In the genomic region with DNA sequence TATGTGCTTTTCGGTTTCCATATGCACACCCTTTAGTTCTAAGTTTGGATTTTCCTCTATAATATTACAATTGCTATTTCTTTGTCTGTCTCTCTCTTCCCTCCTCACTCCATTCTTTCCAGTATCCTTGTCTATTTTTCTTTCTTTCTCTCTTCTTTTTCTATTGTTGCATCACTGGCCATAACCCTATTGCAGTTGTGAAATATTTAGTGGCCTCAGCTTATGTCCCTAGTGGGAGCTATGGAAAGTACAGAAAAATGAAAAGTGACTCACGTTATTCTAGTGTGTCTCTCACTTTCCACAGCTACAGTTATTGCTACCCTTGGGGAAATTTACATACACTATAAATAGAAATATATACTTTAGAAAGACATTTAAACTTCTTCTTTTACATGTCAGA, we compare ENCODE assay signal across 2 cellular contexts.
TF ChIP-seq lines count a peak whose summit lies in the region.

No MANE protein-coding gene starts in this region.

TF ChIP-seq in SK-N-SH, 30 proteins besides CTCF, POLR2A, EP300 and RAD21 (continued from another document):
- TF ChIP-seq, protein P1, sequence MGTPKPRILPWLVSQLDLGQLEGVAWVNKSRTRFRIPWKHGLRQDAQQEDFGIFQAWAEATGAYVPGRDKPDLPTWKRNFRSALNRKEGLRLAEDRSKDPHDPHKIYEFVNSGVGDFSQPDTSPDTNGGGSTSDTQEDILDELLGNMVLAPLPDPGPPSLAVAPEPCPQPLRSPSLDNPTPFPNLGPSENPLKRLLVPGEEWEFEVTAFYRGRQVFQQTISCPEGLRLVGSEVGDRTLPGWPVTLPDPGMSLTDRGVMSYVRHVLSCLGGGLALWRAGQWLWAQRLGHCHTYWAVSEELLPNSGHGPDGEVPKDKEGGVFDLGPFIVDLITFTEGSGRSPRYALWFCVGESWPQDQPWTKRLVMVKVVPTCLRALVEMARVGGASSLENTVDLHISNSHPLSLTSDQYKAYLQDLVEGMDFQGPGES (IDR thresholded peaks at IDR 0.05; ENCODE audit: low read depth, low read length) = no peak
TF ChIP-seq in SK-N-SH: peak in this region for 0.

TF ChIP-seq in SK-N-SH treated with all-trans-retinoic acid at 6 μM for 48 hours, 23 proteins besides CTCF, POLR2A, EP300 and RAD21 (continued from another document):
- TF ChIP-seq, protein P2, sequence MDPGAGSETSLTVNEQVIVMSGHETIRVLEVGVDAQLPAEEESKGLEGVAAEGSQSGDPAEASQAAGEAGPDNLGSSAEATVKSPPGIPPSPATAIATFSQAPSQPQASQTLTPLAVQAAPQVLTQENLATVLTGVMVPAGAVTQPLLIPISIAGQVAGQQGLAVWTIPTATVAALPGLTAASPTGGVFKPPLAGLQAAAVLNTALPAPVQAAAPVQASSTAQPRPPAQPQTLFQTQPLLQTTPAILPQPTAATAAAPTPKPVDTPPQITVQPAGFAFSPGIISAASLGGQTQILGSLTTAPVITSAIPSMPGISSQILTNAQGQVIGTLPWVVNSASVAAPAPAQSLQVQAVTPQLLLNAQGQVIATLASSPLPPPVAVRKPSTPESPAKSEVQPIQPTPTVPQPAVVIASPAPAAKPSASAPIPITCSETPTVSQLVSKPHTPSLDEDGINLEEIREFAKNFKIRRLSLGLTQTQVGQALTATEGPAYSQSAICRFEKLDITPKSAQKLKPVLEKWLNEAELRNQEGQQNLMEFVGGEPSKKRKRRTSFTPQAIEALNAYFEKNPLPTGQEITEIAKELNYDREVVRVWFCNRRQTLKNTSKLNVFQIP (CRISPR knock-in tag; IDR thresholded peaks at IDR 0.05; ENCODE audit: borderline replicate concordance, low read depth) = no peak
- TF ChIP-seq ZC3H10 (CRISPR knock-in tag; IDR thresholded peaks at IDR 0.05) (no peak), ZNF8 (CRISPR knock-in tag; IDR thresholded peaks at IDR 0.05) (no peak), ZNF565 (CRISPR knock-in tag; conservative IDR thresholded peaks at IDR 0.05; ENCODE audit: low read depth) (no peak), RARB (CRISPR knock-in tag; IDR thresholded peaks at IDR 0.05) (no peak), TCF4 (CRISPR knock-in tag; IDR thresholded peaks at IDR 0.05; ENCODE audit: borderline replicate concordance) (no peak), ESRRG (CRISPR knock-in tag; IDR thresholded peaks at IDR 0.05) (no peak), ZFP30 (CRISPR knock-in tag; IDR thresholded peaks at IDR 0.05) (no peak), PPARA (CRISPR knock-in tag; IDR thresholded peaks at IDR 0.05; ENCODE audit: borderline replicate concordance) (no peak), BACH2 (CRISPR knock-in tag; IDR thresholded peaks at IDR 0.05; ENCODE audit: borderline replicate concordance) (no peak), CSDC2 (CRISPR knock-in tag; IDR thresholded peaks at IDR 0.05) (no peak), ISL1 (CRISPR knock-in tag; IDR thresholded peaks at IDR 0.05) (no peak), GLIS3 (CRISPR knock-in tag; IDR thresholded peaks at IDR 0.05) (no peak), ARNTL (CRISPR knock-in tag; IDR thresholded peaks at IDR 0.05; ENCODE audit: borderline replicate concordance, low read depth) (no peak), ZFP3 (CRISPR knock-in tag; IDR thresholded peaks at IDR 0.05) (no peak), ZNF70 (CRISPR knock-in tag; IDR thresholded peaks at IDR 0.05) (no peak)
- TF ChIP-seq, protein P3, sequence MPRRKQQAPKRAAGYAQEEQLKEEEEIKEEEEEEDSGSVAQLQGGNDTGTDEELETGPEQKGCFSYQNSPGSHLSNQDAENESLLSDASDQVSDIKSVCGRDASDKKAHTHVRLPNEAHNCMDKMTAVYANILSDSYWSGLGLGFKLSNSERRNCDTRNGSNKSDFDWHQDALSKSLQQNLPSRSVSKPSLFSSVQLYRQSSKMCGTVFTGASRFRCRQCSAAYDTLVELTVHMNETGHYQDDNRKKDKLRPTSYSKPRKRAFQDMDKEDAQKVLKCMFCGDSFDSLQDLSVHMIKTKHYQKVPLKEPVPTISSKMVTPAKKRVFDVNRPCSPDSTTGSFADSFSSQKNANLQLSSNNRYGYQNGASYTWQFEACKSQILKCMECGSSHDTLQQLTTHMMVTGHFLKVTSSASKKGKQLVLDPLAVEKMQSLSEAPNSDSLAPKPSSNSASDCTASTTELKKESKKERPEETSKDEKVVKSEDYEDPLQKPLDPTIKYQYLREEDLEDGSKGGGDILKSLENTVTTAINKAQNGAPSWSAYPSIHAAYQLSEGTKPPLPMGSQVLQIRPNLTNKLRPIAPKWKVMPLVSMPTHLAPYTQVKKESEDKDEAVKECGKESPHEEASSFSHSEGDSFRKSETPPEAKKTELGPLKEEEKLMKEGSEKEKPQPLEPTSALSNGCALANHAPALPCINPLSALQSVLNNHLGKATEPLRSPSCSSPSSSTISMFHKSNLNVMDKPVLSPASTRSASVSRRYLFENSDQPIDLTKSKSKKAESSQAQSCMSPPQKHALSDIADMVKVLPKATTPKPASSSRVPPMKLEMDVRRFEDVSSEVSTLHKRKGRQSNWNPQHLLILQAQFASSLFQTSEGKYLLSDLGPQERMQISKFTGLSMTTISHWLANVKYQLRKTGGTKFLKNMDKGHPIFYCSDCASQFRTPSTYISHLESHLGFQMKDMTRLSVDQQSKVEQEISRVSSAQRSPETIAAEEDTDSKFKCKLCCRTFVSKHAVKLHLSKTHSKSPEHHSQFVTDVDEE (CRISPR knock-in tag; IDR thresholded peaks at IDR 0.05) = no peak
